ENCODE assay signal across 23 cellular contexts in genomic region chr7:102976493-102976892, GRCh38.
DNase-seq lines count a peak whose midpoint lies in the region; TF ChIP-seq lines count a peak whose summit lies in the region.
"Had no signal": no experiment of that assay in that cellular context is flagged by ENCODE, and none has a peak within 500 bp of the region (broad histone marks: within the 10 kb centered on the region; RNA-seq: fewer than 3 reads in every experiment).

No MANE protein-coding gene starts in this region.

- WGBS in prostate gland = 92% methylated on average over 8 of the region's 8 CpGs

- peaks cover 6% of the 10 kb centered on the region for H3K9me3 Mint-ChIP-seq in MCF 10A (ENCODE audit: unreplicated experiment)
- H3K9me3 Mint-ChIP-seq in nephron progenitor cell = peaks cover 40% of the 10 kb centered on the region
- H3K9me3 Mint-ChIP-seq: CD4-positive, alpha-beta T cell; CD8-positive, alpha-beta T cell had no signal

- no peaks in the 10 kb centered on the region for H3K4me1 ChIP-seq in breast epithelium
- peaks cover 37 to 62% of the 10 kb centered on the region in 2 experiments for H3K4me1 ChIP-seq in neutrophil (ENCODE audit: control insufficient read depth in 1 of 2, insufficient read depth in 1 of 2, low read depth in 1 of 2, low read length in 1 of 2)
- no peaks in the 10 kb centered on the region for H3K4me1 ChIP-seq in prostate gland (replicated peaks)
- H3K4me1 ChIP-seq: BLaER1 treated with 17β-estradiol and CSF1 and Interleukin-3, amounts not matched to agents 10 nM and 100 nM; Caco-2 had no signal

- BruUV-seq in MCF 10A (replicated peaks; lab: Mats Ljungman, UMichigan) = no TSS peak

- H3K27ac Mint-ChIP-seq in MCF 10A (ENCODE audit: low read depth, unreplicated experiment) (peak overlapping the region; percentile 37), nephron progenitor cell (peak overlapping the region; percentile 64)
- H3K27ac Mint-ChIP-seq: B cell; CD4-positive, alpha-beta T cell; CD8-positive, alpha-beta T cell had no signal

- TF ChIP-seq CTCF in MCF 10A (IDR thresholded peaks at IDR 0.05; ENCODE audit: unreplicated experiment) (no peak), breast epithelium (IDR thresholded peaks at IDR 0.05) (no peak), nephron progenitor cell (IDR thresholded peaks at IDR 0.05) (no peak), neutrophil (IDR thresholded peaks at IDR 0.05) (no peak), prostate gland (IDR thresholded peaks at IDR 0.05) (no peak)

- no peak for DNase-seq in MCF 10A (ENCODE audit: unreplicated experiment)
- DNase-seq in breast epithelium (ENCODE audit: low spot score in 2 of 2) = no peak
- DNase-seq in nephron progenitor cell = no peak
- no peak for DNase-seq in NCI-H1694 treated with DMSO at 0.1 percent for 48 hours (lab: John Stamatoyannopoulos, UW)
- no peak for DNase-seq in prostate gland (ENCODE audit: low spot score)
- DNase-seq: AML-193; Caco-2; CD4-positive, alpha-beta T cell; CD8-positive, alpha-beta T cell; DMS 273 treated with DMSO at 0.1 percent for 48 hours; DMS153; DMS53; DMS79; DND-41; EL; GDM1 had no signal

- H3K27ac ChIP-seq in breast epithelium (no peak overlapping the region), neutrophil (peak overlapping the region; percentile 97), prostate gland (no peak overlapping the region)
- H3K27ac ChIP-seq: 22Rv1; A549; BLaER1 treated with 17β-estradiol and CSF1 and Interleukin-3, amounts not matched to agents 10 nM and 100 nM; C4-2B had no signal

- H3K4me3 Mint-ChIP-seq in MCF 10A (ENCODE audit: unreplicated experiment) (no peak overlapping the region), nephron progenitor cell (no peak overlapping the region)
- H3K4me3 Mint-ChIP-seq: B cell; CD4-positive, alpha-beta T cell; CD8-positive, alpha-beta T cell had no signal

- CTCF ChIA-PET in MCF 10A (lab: Yijun Ruan, JAX) = no interaction called here

- H3K36me3 Mint-ChIP-seq in MCF 10A (ENCODE audit: insufficient read depth, unreplicated experiment) (no peaks in the 10 kb centered on the region), nephron progenitor cell (ENCODE audit: low read depth) (peaks cover 47% of the 10 kb centered on the region)
- H3K36me3 Mint-ChIP-seq: CD8-positive, alpha-beta T cell had no signal

- H3K4me3 ChIP-seq in breast epithelium = no peak overlapping the region
- no peak overlapping the region for H3K4me3 ChIP-seq in neutrophil (ENCODE audit: low read depth in 1 of 2, low read length in 1 of 2)
- no peak overlapping the region for H3K4me3 ChIP-seq in prostate gland
- H3K4me3 ChIP-seq: A549; BLaER1 treated with 17β-estradiol and CSF1 and Interleukin-3, amounts not matched to agents 10 nM and 100 nM; GM12878 had no signal

- H3K36me3 ChIP-seq in breast epithelium (no peaks in the 10 kb centered on the region), neutrophil (no peaks in the 10 kb centered on the region), prostate gland (no peaks in the 10 kb centered on the region)
- H3K36me3 ChIP-seq: BLaER1 treated with 17β-estradiol and CSF1 and Interleukin-3, amounts not matched to agents 10 nM and 100 nM had no signal

- H3K27me3 ChIP-seq in breast epithelium (no peaks in the 10 kb centered on the region), neutrophil (no peaks in the 10 kb centered on the region), prostate gland (replicated peaks; ENCODE audit: insufficient read depth) (no peaks in the 10 kb centered on the region)
- H3K27me3 ChIP-seq: BLaER1 treated with 17β-estradiol and CSF1 and Interleukin-3, amounts not matched to agents 10 nM and 100 nM had no signal

- H3K9me3 ChIP-seq in breast epithelium = no peaks in the 10 kb centered on the region
- no peaks in the 10 kb centered on the region for H3K9me3 ChIP-seq in neutrophil
- H3K9me3 ChIP-seq in prostate gland = no peaks in the 10 kb centered on the region
- H3K9me3 ChIP-seq: Caco-2 had no signal

- H3K4me1 Mint-ChIP-seq in MCF 10A (ENCODE audit: insufficient read depth, unreplicated experiment) (peaks cover 9% of the 10 kb centered on the region), nephron progenitor cell (peaks cover 6% of the 10 kb centered on the region)
- H3K4me1 Mint-ChIP-seq: B cell had no signal

- intact Hi-C loops in MCF 10A (cut with micrococcal nuclease) = no loop called here
- intact Hi-C loops in breast epithelium (cut with DNase I; ENCODE audit: low total_unique reads) = no loop called here
- intact Hi-C loops in prostate gland (cut with DNase I) = no loop called here

- no peaks in the 10 kb centered on the region for H3K27me3 Mint-ChIP-seq in MCF 10A (ENCODE audit: insufficient read depth, unreplicated experiment)
- H3K27me3 Mint-ChIP-seq in nephron progenitor cell (ENCODE audit: low read depth, poor library complexity) = peaks cover 3% of the 10 kb centered on the region
- H3K27me3 Mint-ChIP-seq: B cell; CD4-positive, alpha-beta T cell had no signal

- POLR2A ChIA-PET in MCF 10A (lab: Yijun Ruan, JAX) = no interaction called here

- no peak for TF ChIP-seq POLR2A in breast epithelium (IDR thresholded peaks at IDR 0.05)
- TF ChIP-seq POLR2A in prostate gland (IDR thresholded peaks at IDR 0.05) = no peak
